ENCODE assay signal across 36 cellular contexts in the genomic region with DNA sequence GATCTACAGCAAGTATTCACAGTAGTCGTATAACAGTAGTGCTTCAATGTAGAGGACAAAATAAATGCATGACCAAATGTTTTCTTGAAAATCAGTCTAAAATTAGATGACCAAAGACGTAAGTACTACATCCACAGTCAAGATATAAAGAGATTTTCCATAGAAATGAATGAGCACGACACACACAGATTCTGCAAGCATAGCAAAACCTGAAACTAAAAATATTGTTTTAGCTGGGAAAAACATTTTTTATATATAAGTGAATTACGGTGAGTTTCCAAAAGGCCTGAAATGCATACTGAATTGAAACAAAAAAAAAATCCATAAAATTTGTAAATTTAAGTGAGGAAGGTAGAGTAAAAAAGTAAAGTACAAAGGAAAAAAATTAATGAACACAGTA.
"Had no signal": no experiment of that assay in that cellular context is flagged by ENCODE, and none has a peak within 500 bp of the region (broad histone marks: within the 10 kb centered on the region; RNA-seq: fewer than 3 reads in every experiment).

No MANE protein-coding gene starts in this region.

- H3K9me3 ChIP-seq: adrenal gland, breast epithelium, colonic mucosa, esophagus squamous epithelium, gastroesophageal sphincter, heart right ventricle had no signal

- H3K4me1 Mint-ChIP-seq: brain had no signal

- H3K27me3 Mint-ChIP-seq: activated B cell treated with CpG ODN at 0.5 μM for 24 hours; activated CD4-positive, alpha-beta memory T cell treated with anti-CD3 and anti-CD28 coated beads, Interleukin-2, amount 10 ng/mL, durations not matched to agents 7 days and 5 days; activated CD4-positive, alpha-beta T cell treated with anti-CD3 and anti-CD28 coated beads for 36 hours; activated CD4-positive, alpha-beta T cell treated with anti-CD3 and anti-CD28 coated beads, Interleukin-2, amount 10 ng/mL, durations not matched to agents 7 days and 5 days; activated naive CD4-positive, alpha-beta T cell treated with anti-CD3 and anti-CD28 coated beads, Interleukin-2, amount 10 ng/mL, durations not matched to agents 7 days and 5 days; activated T-cell treated with anti-CD3 and anti-CD28 coated beads, Interleukin-2, amount 50 U/mL, for 24 hours; brain; T-helper 17 cell had no signal

- DNase-seq: activated B cell treated with CpG ODN at 0.5 μM for 24 hours; activated CD4-positive, alpha-beta memory T cell treated with anti-CD3 and anti-CD28 coated beads, Interleukin-2, amount 10 ng/mL, durations not matched to agents 7 days and 5 days; activated CD4-positive, alpha-beta T cell treated with anti-CD3 and anti-CD28 coated beads for 36 hours; activated CD4-positive, alpha-beta T cell treated with anti-CD3 and anti-CD28 coated beads, Interleukin-2, amount 10 ng/mL, durations not matched to agents 7 days and 5 days; activated CD4-positive, alpha-beta T cell treated with anti-CD3 and anti-CD28 coated beads, Interleukin-2, amount 50 U/mL, for 4 hours; activated CD8-positive, alpha-beta memory T cell treated with anti-CD3 and anti-CD28 coated beads, Interleukin-2, amount 50 U/mL, for 48 hours; activated gamma-delta T cell; activated naive CD4-positive, alpha-beta T cell; activated naive CD4-positive, alpha-beta T cell treated with anti-CD3 and anti-CD28 coated beads, Interleukin-2, amount 10 ng/mL, durations not matched to agents 7 days and 5 days; activated T-cell treated with anti-CD3 and anti-CD28 coated beads for 4 hours; activated T-cell treated with anti-CD3 and anti-CD28 coated beads, Interleukin-2, amount 50 U/mL, for 24 hours; activated T-cell treated with anti-CD3 and anti-CD28 coated beads, Interleukin-2, amount 50 U/mL, for 72 hours; adrenal gland; amygdala; aorta; central memory CD4-positive, alpha-beta T cell; cerebellar nuclear complex; colonic mucosa; effector CD8-positive, alpha-beta T cell; esophagus squamous epithelium; foreskin melanocyte; heart right ventricle; T-helper 17 cell; T1000; WERI-Rb-1 had no signal

- H3K4me1 ChIP-seq: adrenal gland, breast epithelium, colonic mucosa, esophagus squamous epithelium, gastroesophageal sphincter, heart right ventricle had no signal

- FAIRE-seq: endometrium, endothelial cell of umbilical vein had no signal

- H3K36me3 ChIP-seq: adrenal gland, breast epithelium, cardiac muscle cell, colonic mucosa, esophagus squamous epithelium, gastroesophageal sphincter, heart right ventricle, WERI-Rb-1 had no signal

- H3K4me3 Mint-ChIP-seq: activated B cell treated with CpG ODN at 0.5 μM for 24 hours; activated CD4-positive, alpha-beta memory T cell treated with anti-CD3 and anti-CD28 coated beads, Interleukin-2, amount 10 ng/mL, durations not matched to agents 7 days and 5 days; activated CD4-positive, alpha-beta T cell treated with anti-CD3 and anti-CD28 coated beads for 36 hours; activated CD4-positive, alpha-beta T cell treated with anti-CD3 and anti-CD28 coated beads, Interleukin-2, amount 10 ng/mL, durations not matched to agents 7 days and 5 days; activated naive CD4-positive, alpha-beta T cell treated with anti-CD3 and anti-CD28 coated beads, Interleukin-2, amount 10 ng/mL, durations not matched to agents 7 days and 5 days; activated T-cell treated with anti-CD3 and anti-CD28 coated beads, Interleukin-2, amount 50 U/mL, for 24 hours; activated T-cell treated with anti-CD3 and anti-CD28 coated beads, Interleukin-2, amount 50 U/mL, for 72 hours; brain; T-helper 17 cell; T-helper 2 cell treated with Interferon-gamma antibody and Interleukin-4, amounts not matched to agents 5 μg/mL and 100 μg/mL, for 36 hours had no signal

- H3K9me3 Mint-ChIP-seq: activated B cell treated with CpG ODN at 0.5 μM for 24 hours; activated T-cell treated with anti-CD3 and anti-CD28 coated beads, Interleukin-2, amount 50 U/mL, for 72 hours; brain had no signal

- H3K27me3 ChIP-seq: adrenal gland, breast epithelium, cardiac muscle cell, colonic mucosa, esophagus squamous epithelium, gastroesophageal sphincter, heart right ventricle, hepatocyte had no signal

- H3K27ac Mint-ChIP-seq: activated B cell treated with CpG ODN at 0.5 μM for 24 hours; activated CD4-positive, alpha-beta memory T cell treated with anti-CD3 and anti-CD28 coated beads, Interleukin-2, amount 10 ng/mL, durations not matched to agents 7 days and 5 days; activated CD4-positive, alpha-beta T cell treated with anti-CD3 and anti-CD28 coated beads for 36 hours; activated CD4-positive, alpha-beta T cell treated with anti-CD3 and anti-CD28 coated beads, Interleukin-2, amount 10 ng/mL, durations not matched to agents 7 days and 5 days; activated naive CD4-positive, alpha-beta T cell treated with anti-CD3 and anti-CD28 coated beads, Interleukin-2, amount 10 ng/mL, durations not matched to agents 7 days and 5 days; activated T-cell treated with anti-CD3 and anti-CD28 coated beads, Interleukin-2, amount 50 U/mL, for 72 hours; brain; T-helper 17 cell; T-helper 2 cell treated with Interferon-gamma antibody and Interleukin-4, amounts not matched to agents 5 μg/mL and 100 μg/mL, for 36 hours had no signal

- H3K4me2 ChIP-seq: hepatocyte had no signal

- ATAC-seq: activated CD4-positive, alpha-beta T cell treated with anti-CD3 and anti-CD28 coated beads for 36 hours; activated CD4-positive, CD25-positive, alpha-beta regulatory T cell treated with anti-CD3 and anti-CD28 coated beads, Interleukin-2, amount 50 U/mL, for 24 hours; activated naive CD4-positive, alpha-beta T cell treated with anti-CD3 and anti-CD28 coated beads, Interleukin-2, amount 50 U/mL, for 72 hours; activated T-cell treated with anti-CD3 and anti-CD28 coated beads, Interleukin-2, amount 50 U/mL, for 72 hours; gastroesophageal sphincter; heart right ventricle; T-helper 17 cell had no signal

- H2AFZ ChIP-seq: hepatocyte had no signal

- H3K36me3 Mint-ChIP-seq: brain had no signal

- H3K79me2 ChIP-seq: hepatocyte had no signal

- H3K27ac ChIP-seq: adrenal gland, breast epithelium, cardiac muscle cell, colonic mucosa, epithelial cell of prostate, esophagus squamous epithelium, gastroesophageal sphincter, heart right ventricle, hepatocyte, WERI-Rb-1 had no signal

- H3K4me3 ChIP-seq: adrenal gland, breast epithelium, cardiac muscle cell, colonic mucosa, esophagus squamous epithelium, gastroesophageal sphincter, heart right ventricle, hepatocyte had no signal
